In genomic region chrX:72347366-72347765, GRCh38 we compare ENCODE assay signal across 26 cellular contexts. TPM values are rescaled to one million over a fixed set of nuclear protein-coding genes. Genes with fewer than 3 reads are reported as not detected.
"Had no signal": no experiment of that assay in that cellular context is flagged by ENCODE, and none has a peak within 500 bp of the region (broad histone marks: within the 10 kb centered on the region; RNA-seq: fewer than 3 reads in every experiment).

No MANE protein-coding gene starts in this region.

- H3K9ac ChIP-seq: parathyroid adenoma had no signal

- H3K4me3 ChIP-seq: adrenal gland, cardiac muscle cell, gastrocnemius medialis, right lobe of liver, stomach, suprapubic skin, transverse colon had no signal

- H3K79me2 ChIP-seq: parathyroid adenoma had no signal

- H3K36me3 ChIP-seq: adrenal gland, cardiac muscle cell, gastrocnemius medialis, neutrophil, right lobe of liver, suprapubic skin, transverse colon had no signal

- H3K4me1 ChIP-seq: adrenal gland, gastrocnemius medialis, parathyroid adenoma, right lobe of liver, stomach, suprapubic skin, transverse colon had no signal

- ATAC-seq: activated CD4-positive, alpha-beta T cell treated with anti-CD3 and anti-CD28 coated beads for 36 hours; activated T-cell treated with anti-CD3 and anti-CD28 coated beads, Interleukin-2, amount 50 U/mL, for 4 hours; gastrocnemius medialis; natural killer cell treated with Interleukin-12 subunit alpha and Interleukin-12 subunit beta and Interleukin-15 and Interleukin-18, amount 100 ng/mL, for 72 hours; right lobe of liver; stimulated activated memory B cell treated with anti-CD40 and anti-IgM and Interleukin-4, amounts not matched to agents 10 μg/mL and 1 μg/mL and 100 μg/mL, for 72 hours had no signal

- DNase-seq: activated B cell treated with CpG ODN at 0.5 μM for 24 hours; activated CD4-positive, alpha-beta T cell treated with anti-CD3 and anti-CD28 coated beads for 36 hours; activated CD4-positive, alpha-beta T cell treated with anti-CD3 and anti-CD28 coated beads, Interleukin-2, amount 50 U/mL, for 48 hours; activated CD8-positive, alpha-beta memory T cell treated with anti-CD3 and anti-CD28 coated beads, Interleukin-2, amount 50 U/mL, for 48 hours; activated naive CD4-positive, alpha-beta T cell; activated T-cell treated with anti-CD3 and anti-CD28 coated beads, Interleukin-2, amount 50 U/mL, for 4 hours; adrenal gland; gastrocnemius medialis; right lobe of liver; small intestine; stimulated activated CD4-positive, alpha-beta T cell treated with anti-CD3 and anti-CD28 coated beads, Interleukin-2, amount 100 ng/mL, for 24 hours; stomach; T-helper 9 cell; transverse colon had no signal

- H3K27ac ChIP-seq: adrenal gland, cardiac muscle cell, gastrocnemius medialis, neutrophil, parathyroid adenoma, right lobe of liver, stomach, suprapubic skin, transverse colon had no signal

- H3K27me3 ChIP-seq: cardiac muscle cell, gastrocnemius medialis, neutrophil, right lobe of liver, stomach, suprapubic skin, transverse colon had no signal

- H3K9me3 ChIP-seq: adrenal gland, gastrocnemius medialis, neutrophil, right lobe of liver, stomach, suprapubic skin, transverse colon had no signal

- H2AFZ ChIP-seq: parathyroid adenoma had no signal

- FAIRE-seq: small intestine, urothelium cell line had no signal

RNA-seq across cellular contexts. Expression of gene CITED1, which starts 41.7 kb away (rescaled TPM):
- total RNA-seq: activated B cell treated with CpG ODN at 0.5 μM for 24 hours; activated T-cell treated with anti-CD3 and anti-CD28 coated beads, Interleukin-2, amount 50 U/mL, for 4 hours; activated T-helper 2 cell treated with anti-CD3 and anti-CD28 coated beads, Interferon-gamma antibody, Interleukin-2, Interleukin-4, amounts not matched to agents 10 μg/mL and 5 μg/mL and 100 μg/mL, durations not matched to agents 14 hours and 24 hours and 36 hours; epithelial cell of proximal tubule; gastrocnemius medialis; liver; right lobe of liver; T-helper 1 cell treated with Interleukin-12 subunit alpha and Interleukin-12 subunit beta and Interleukin-4 antibody, amounts not matched to agents 30 ng/mL and 1 ng/mL, for 36 hours had no signal
- polyA plus RNA-seq: fibroblast of lung had no signal
